ENCODE assay signal across 21 cellular contexts in genomic region chr9:76628155-76628554, GRCh38.
"Had no signal": no experiment of that assay in that cellular context is flagged by ENCODE, and none has a peak within 500 bp of the region (broad histone marks: within the 10 kb centered on the region; RNA-seq: fewer than 3 reads in every experiment).

No MANE protein-coding gene starts in this region.

- H3K27ac ChIP-seq: KMS-11, RWPE1 had no signal

- H3K9ac ChIP-seq: KMS-11 had no signal

- DNase-seq: IMR-90, Kasumi-1, NCI-H1092 treated with DMSO at 0.1 percent for 48 hours, NCI-H1417, NCI-H1436 treated with DMSO at 0.1 percent for 48 hours, NCI-H1694, NCI-H187 treated with DMSO at 0.1 percent for 48 hours, NCI-H2029 treated with DMSO at 0.1 percent for 48 hours, NCI-H2171 treated with DMSO at 0.1 percent for 48 hours, NCI-H345, NCI-H524 treated with DMSO at 0.1 percent for 48 hours, NCI-H69, NCI-H774, PC-3, SHP77, T-helper 1 cell had no signal

- ATAC-seq: HepG2, Panc1, PC-3, SK-N-SH treated with all-trans-retinoic acid at 6 μM for 48 hours had no signal
